In the genomic region with DNA sequence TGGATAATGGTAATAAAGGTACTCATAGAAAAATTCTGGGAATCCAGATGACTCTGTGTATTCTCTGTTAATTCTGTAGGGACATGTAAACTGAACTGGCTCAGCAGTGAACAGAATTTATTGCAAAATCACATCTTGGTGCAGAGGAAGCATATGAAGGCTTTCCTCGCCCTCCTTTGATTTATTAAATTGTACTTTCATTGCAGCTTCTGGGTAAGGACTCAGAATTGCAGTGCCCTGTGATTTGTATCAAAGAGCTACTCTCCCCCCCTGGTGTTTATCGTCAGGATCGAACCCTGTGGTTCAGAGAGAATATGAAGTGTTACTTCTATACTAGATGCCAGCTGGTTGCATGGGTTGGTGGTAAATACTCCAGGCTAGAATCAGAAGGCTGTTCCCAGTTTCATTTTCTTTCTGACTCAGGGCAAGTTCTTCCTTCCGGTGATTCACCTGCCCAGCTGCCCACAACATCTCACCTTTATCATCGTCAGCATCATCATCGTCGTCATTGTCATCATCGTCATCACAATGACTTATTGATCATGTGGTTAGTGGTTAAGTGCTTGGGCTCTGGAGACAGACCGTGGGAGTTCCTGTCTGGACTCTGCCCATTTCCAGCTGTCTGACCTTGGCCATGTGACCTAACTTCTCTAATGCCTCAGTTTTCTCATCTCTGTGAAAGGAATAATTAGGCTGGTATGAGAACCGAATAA, we compare ENCODE assay signal across 9 cellular contexts.
DNase-seq lines count a peak whose midpoint lies in the region; ATAC-seq and TF ChIP-seq lines count a peak whose summit lies in the region.
"Had no signal": no experiment of that assay in that cellular context is flagged by ENCODE, and none has a peak within 500 bp of the region (broad histone marks: within the 10 kb centered on the region; RNA-seq: fewer than 3 reads in every experiment).

No MANE protein-coding gene starts in this region.

- intact Hi-C loops in PC-9 (cut with micrococcal nuclease; ENCODE audit: unreplicated experiment), result no loop called here

- POLR2A ChIA-PET in PC-9 (lab: Charles Lee; ENCODE audit: unreplicated experiment), result no interaction called here

- peak overlapping the region; percentile 63 for H3K27ac ChIP-seq in PC-9
- H3K27ac ChIP-seq: C4-2B had no signal

- H3K9me2 ChIP-seq in PC-9 (ENCODE audit: insufficient read depth), result no peaks in the 10 kb centered on the region

- peaks cover 12% of the 10 kb centered on the region; the same call in 1 of the 2 replicates for H3F3A ChIP-seq in PC-9 (ENCODE audit: insufficient read depth, low read depth)

- H3K4me3 ChIP-seq in PC-9, result no peak overlapping the region
- no peak overlapping the region for H3K4me3 ChIP-seq in kidney epithelial cell (ENCODE audit: low read depth, low read length)

- CTCF ChIA-PET in PC-9 (lab: Charles Lee), result no interaction called here

- H3K27me3 ChIP-seq in PC-9 (ENCODE audit: insufficient read depth, low read depth), result no peaks in the 10 kb centered on the region
- no peaks in the 10 kb centered on the region for H3K27me3 ChIP-seq in kidney epithelial cell (ENCODE audit: control insufficient read depth, insufficient read depth, low read length)

- H3K9me3 ChIP-seq in PC-9 (ENCODE audit: insufficient read depth, low read depth), result no peaks in the 10 kb centered on the region

- peaks cover 9% of the 10 kb centered on the region for H3K4me1 ChIP-seq in PC-9 (replicated peaks; ENCODE audit: insufficient read depth)

- BruUV-seq in PC-9 (replicated peaks; lab: Mats Ljungman, UMichigan), result no TSS peak

- H2AFZ ChIP-seq in PC-9, result no peak overlapping the region

- H3K36me3 ChIP-seq in PC-9 (ENCODE audit: low read depth), result no peaks in the 10 kb centered on the region
- H3K36me3 ChIP-seq in kidney epithelial cell (ENCODE audit: control insufficient read depth, insufficient read depth, low read length), result no peaks in the 10 kb centered on the region

- peak; percentile 67 for DNase-seq in NK-92 treated with Interleukin-12 subunit alpha and Interleukin-12 subunit beta, amount 100 ng/mL, for 24 hours (lab: John Stamatoyannopoulos, UW)
- DNase-seq in NK-92 (lab: John Stamatoyannopoulos, UW; ENCODE audit: unreplicated experiment) (no peak), PC-9 (peak; percentile 16 to 83), kidney epithelial cell (ENCODE audit: low read depth) (peak; percentile 99), NCI-H2081 (lab: John Stamatoyannopoulos, UW) (no peak)
- DNase-seq in activated naive CD4-positive, alpha-beta T cell (lab: John Stamatoyannopoulos, UW), result peak; percentile 8 to 18 (median 11)
- peak; percentile 43 to 61 for DNase-seq in stimulated activated CD8-positive, alpha-beta memory T cell treated with anti-CD3 and anti-CD28 coated beads, Interleukin-2, amount 100 ng/mL, for 48 hours (ENCODE audit: low read depth in 2 of 2)

- H3K79me2 ChIP-seq in PC-9 (ENCODE audit: low read depth), result no peaks in the 10 kb centered on the region

- peak overlapping the region; percentile 35; the same call in 1 of the 2 replicates for H3K4me2 ChIP-seq in PC-9

- TF ChIP-seq CTCF in PC-9 (conservative IDR thresholded peaks at IDR 0.05), result no peak
- TF ChIP-seq CTCF in kidney epithelial cell (IDR thresholded peaks at IDR 0.05; ENCODE audit: insufficient read depth, low read length, poor library complexity, severe bottlenecking), result no peak

- H4K20me1 ChIP-seq in PC-9 (ENCODE audit: insufficient read depth), result no peaks in the 10 kb centered on the region

- peak; percentile 76 for ATAC-seq in HG02970 (IDR thresholded peaks at IDR 0.05; ENCODE audit: low FRiP score, unreplicated experiment)

Comparison
In these comparisons a context has a peak if more than half of its experiments do, and no peak if none do; other contexts are left out.
1. DNase-seq: peak in NK-92 treated with Interleukin-12 subunit alpha and Interleukin-12 subunit beta, amount 100 ng/mL, for 24 hours (single experiment), PC-9 (2 of 2), activated naive CD4-positive, alpha-beta T cell (4 of 4), kidney epithelial cell (single experiment) and stimulated activated CD8-positive, alpha-beta memory T cell treated with anti-CD3 and anti-CD28 coated beads, Interleukin-2, amount 100 ng/mL, for 48 hours (2 of 2); none in NK-92 (single experiment) and NCI-H2081 (0 of 2).